ENCODE assay signal across 11 cellular contexts in the genomic region with DNA sequence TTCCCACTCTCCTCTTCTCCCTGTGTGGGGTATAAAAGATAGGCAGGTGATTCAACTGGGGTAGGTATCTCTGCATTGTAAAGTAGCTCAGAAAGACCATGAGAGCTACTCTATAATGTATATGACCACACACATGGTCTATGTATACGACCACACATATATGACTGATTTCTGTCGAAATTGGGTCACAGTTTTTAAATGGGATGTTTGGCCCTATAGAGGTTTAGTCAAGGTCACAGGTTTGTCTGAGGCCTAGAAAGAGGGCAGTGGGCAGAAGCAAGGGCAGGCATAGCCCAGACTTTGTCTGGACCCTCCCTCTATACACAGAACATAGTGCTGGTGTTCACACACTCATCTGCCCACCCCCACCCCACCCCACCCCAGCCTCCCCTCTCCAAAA. TPM values are rescaled to one million over a fixed set of nuclear protein-coding genes. Genes with fewer than 3 reads are reported as not detected.
DNase-seq lines count a peak whose midpoint lies in the region; ATAC-seq and TF ChIP-seq lines count a peak whose summit lies in the region.
"Had no signal": no experiment of that assay in that cellular context is flagged by ENCODE, and none has a peak within 500 bp of the region (broad histone marks: within the 10 kb centered on the region; RNA-seq: fewer than 3 reads in every experiment).

No MANE protein-coding gene starts in this region.

- H3K9me3 Mint-ChIP-seq in activated B cell treated with CpG ODN at 0.5 μM for 24 hours, result no peaks in the 10 kb centered on the region

- no peak for DNase-seq in activated B cell treated with CpG ODN at 0.5 μM for 24 hours
- no peak for DNase-seq in RPMI8226
- no peak for DNase-seq in left ventricle myocardium inferior
- DNase-seq in MV-4-11 (lab: John Stamatoyannopoulos, UW), result no peak
- DNase-seq in NK-92 (lab: John Stamatoyannopoulos, UW; ENCODE audit: unreplicated experiment), result no peak
- DNase-seq: NCI-H524 treated with DMSO at 0.1 percent for 48 hours, right cardiac atrium had no signal

- POLR2A ChIA-PET in activated B cell treated with CpG ODN at 0.5 μM for 24 hours (lab: Charles Lee), result no interaction called here

- peaks cover 13% of the 10 kb centered on the region for H3K4me1 ChIP-seq in left ventricle myocardium inferior

- H3K27ac ChIP-seq in left ventricle myocardium inferior (replicated peaks), result no peak overlapping the region
- H3K27ac ChIP-seq: VCaP had no signal

- no peaks in the 10 kb centered on the region for H3K36me3 ChIP-seq in left ventricle myocardium inferior

- H3K36me3 Mint-ChIP-seq in activated B cell treated with CpG ODN at 0.5 μM for 24 hours (ENCODE audit: low read depth), result no peaks in the 10 kb centered on the region

- peaks cover 67% of the 10 kb centered on the region for H3K27me3 Mint-ChIP-seq in activated B cell treated with CpG ODN at 0.5 μM for 24 hours

- H3K27me3 ChIP-seq in left ventricle myocardium inferior (ENCODE audit: low read depth), result peaks cover 45% of the 10 kb centered on the region

- H3K27ac Mint-ChIP-seq in activated B cell treated with CpG ODN at 0.5 μM for 24 hours, result peak overlapping the region; percentile 16

- CTCF ChIA-PET in activated B cell treated with CpG ODN at 0.5 μM for 24 hours (lab: Charles Lee), result interaction anchor here (0.5 kb wide), 1 partner anchor 36 kb away, joined by 3 read pairs; no protein-coding TSS in a partner anchor

- H3K9me3 ChIP-seq in left ventricle myocardium inferior (replicated peaks), result no peaks in the 10 kb centered on the region

- H3K4me3 Mint-ChIP-seq in activated B cell treated with CpG ODN at 0.5 μM for 24 hours, result no peak overlapping the region

- intact Hi-C loops in activated B cell treated with CpG ODN at 0.5 μM for 24 hours (cut with micrococcal nuclease) (no loop called here), left ventricle myocardium inferior (cut with micrococcal nuclease) (no loop called here)

- peak; percentile 30 for ATAC-seq in GM18519 (IDR thresholded peaks at IDR 0.05; ENCODE audit: low FRiP score, unreplicated experiment)
- peak; percentile 5 for ATAC-seq in GM19468 (IDR thresholded peaks at IDR 0.05; ENCODE audit: extremely low read depth, unreplicated experiment)
- ATAC-seq in HG02970 (IDR thresholded peaks at IDR 0.05; ENCODE audit: low FRiP score, unreplicated experiment), result peak; percentile 13
- peak; percentile 0 for ATAC-seq in activated B cell treated with CpG ODN at 0.5 μM for 24 hours (ENCODE audit: low read depth)
- ATAC-seq: right cardiac atrium had no signal

- no peak for TF ChIP-seq CTCF in activated B cell treated with CpG ODN at 0.5 μM for 24 hours (IDR thresholded peaks at IDR 0.05)
- TF ChIP-seq CTCF in left ventricle myocardium inferior (IDR thresholded peaks at IDR 0.05; ENCODE audit: borderline replicate concordance), result no peak

- H3K4me1 Mint-ChIP-seq in activated B cell treated with CpG ODN at 0.5 μM for 24 hours, result peaks cover 34% of the 10 kb centered on the region

- H3K4me3 ChIP-seq in left ventricle myocardium inferior, result no peak overlapping the region

RNA-seq across cellular contexts. Expression of a gene that starts 4.4 kb away (rescaled TPM):
- total RNA-seq in activated B cell treated with CpG ODN at 0.5 μM for 24 hours (0.62 and 1.1 TPM in 2 replicates), left ventricle myocardium inferior (not detected)

RNA-seq across cellular contexts. Expression of a gene that starts 58.8 kb away (rescaled TPM):
- total RNA-seq in activated B cell treated with CpG ODN at 0.5 μM for 24 hours (25.2 and 31.6 TPM in 2 replicates), left ventricle myocardium inferior (47.7 TPM)
